15 cellular contexts compared by ENCODE assay signal in the genomic region with DNA sequence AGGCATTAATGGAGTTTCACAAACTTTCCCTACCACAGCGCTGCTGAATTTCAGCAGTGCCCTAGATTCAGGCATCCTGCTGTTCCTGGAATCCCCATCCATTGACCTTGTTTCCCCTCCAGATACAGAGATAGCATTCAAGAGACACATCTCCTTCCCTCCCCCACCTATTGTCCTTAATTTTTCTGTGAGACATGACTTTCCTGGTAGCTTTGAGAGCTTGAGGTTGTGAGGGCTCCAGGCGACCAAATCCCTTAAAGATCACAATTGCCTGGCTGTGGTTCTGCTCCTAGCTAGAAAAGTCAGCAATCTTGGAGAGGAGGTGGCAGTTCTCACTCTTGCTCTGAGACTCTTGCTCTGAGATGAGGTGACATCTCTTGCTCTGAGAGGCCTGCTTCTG. TPM values are rescaled to one million over a fixed set of nuclear protein-coding genes. Genes with fewer than 3 reads are reported as not detected.
DNase-seq lines count a peak whose midpoint lies in the region; ATAC-seq, FAIRE-seq and TF ChIP-seq lines count a peak whose summit lies in the region.
"Had no signal": no experiment of that assay in that cellular context is flagged by ENCODE, and none has a peak within 500 bp of the region (broad histone marks: within the 10 kb centered on the region; RNA-seq: fewer than 3 reads in every experiment).

No MANE protein-coding gene starts in this region.

- H3K14ac ChIP-seq in H1 (ENCODE audit: insufficient read length): no peak overlapping the region

- peak overlapping the region; percentile 41 for H2BK120ac ChIP-seq in H1 (replicated peaks; ENCODE audit: low read depth, low read length)

- H3K23me2 ChIP-seq in H1 (ENCODE audit: low read depth, low read length): no peaks in the 10 kb centered on the region

- TF ChIP-seq RAD21 in H1 (IDR thresholded peaks at IDR 0.05 in 1 of 2, conservative IDR thresholded peaks at IDR 0.05 in 1 of 2; ENCODE audit: low read depth in 2 of 2, low read length in 2 of 2): no peak

- no peak overlapping the region for H3K23ac ChIP-seq in H1 (ENCODE audit: insufficient read length)

- no peak overlapping the region for H4K8ac ChIP-seq in H1 (ENCODE audit: extremely low read depth, insufficient read depth, low read length)

- DNase-seq in H1 (ENCODE audit: low read depth in 1 of 2, low spot score in 2 of 2) (peak; percentile 47 to 50), iPS-NIHi7 (ENCODE audit: extremely low spot score) (peak; percentile 66), HT-29 (ENCODE audit: low spot score) (no peak), brain microvascular endothelial cell (no peak), NCI-H187 (lab: John Stamatoyannopoulos, UW) (no peak)
- DNase-seq: DMS153; NCI-H1417 treated with DMSO at 0.1 percent for 48 hours; NCI-H2081 treated with DMSO at 0.1 percent for 48 hours; NCI-H526; NK-92 treated with Interleukin-12 subunit alpha and Interleukin-12 subunit beta, amount 100 ng/mL, for 24 hours; PC-3 had no signal

- peak overlapping the region; percentile 94 for H2BK12ac ChIP-seq in H1 (ENCODE audit: low read depth, low read length)

- TF ChIP-seq CTCF in H1 (IDR thresholded peaks at IDR 0.05; ENCODE audit: control extremely low read depth in 1 of 3, insufficient read depth in 1 of 3, low read depth in 1 of 3, low read length in 3 of 3): no peak
- TF ChIP-seq CTCF in brain microvascular endothelial cell (IDR thresholded peaks at IDR 0.05; ENCODE audit: low read depth, low read length, missing control alignments): no peak

- 8% methylated on average over 2 of the region's 2 CpGs; no CpG with 5 or more reads in 1 of the 2 experiments for WGBS in H1 (ENCODE audit: extremely low coverage in 1 of 2, insufficient coverage in 1 of 2, insufficient read length in 1 of 2, insufficient replicate concordance in 2 of 2, low coverage in 1 of 2, low lambda C conversion rate in 2 of 2, missing lambda C conversion rate in 1 of 2), 2 experiments

- no peak overlapping the region; the same call in 1 of the 2 replicates for H2BK20ac ChIP-seq in H1 (ENCODE audit: low read length)

- TF ChIP-seq POLR2A in H1 (IDR thresholded peaks at IDR 0.05; ENCODE audit: control extremely low read depth in 1 of 2, low read depth in 2 of 2, low read length in 2 of 2): 0 out of 3 replicates have a peak, but pooled peaks of 1 of the 2 experiments have one; percentile 25

- no peaks in the 10 kb centered on the region for H3K79me1 ChIP-seq in H1 (ENCODE audit: low read depth, low read length)

- H2BK15ac ChIP-seq in H1 (ENCODE audit: low read length): no peak overlapping the region

- in situ Hi-C loops in brain microvascular endothelial cell (cut with HindIII; ENCODE audit: low pct_ligation_motif_present, low sequenced_read_pairs): no loop called here

- peak overlapping the region; percentile 84; the same call in 1 of the 2 replicates for H2BK5ac ChIP-seq in H1 (ENCODE audit: low read depth, low read length)

- no peaks in the 10 kb centered on the region for H4K20me1 ChIP-seq in H1 (replicated peaks in 1 of 2; ENCODE audit: control insufficient read depth in 1 of 2, insufficient read depth in 2 of 2, low read length in 2 of 2)
- H4K20me1 ChIP-seq: BLaER1 had no signal

- CTCF ChIA-PET in H1 (lab: Charles Lee; ENCODE audit: partially characterized antibody): interaction anchor here (0.6 to 2.6 kb wide), 3 partner anchors 19 to 49 kb away, joined by 3 to 14 read pairs (median 4); no protein-coding TSS in a partner anchor

- H3K4me3 ChIP-seq in HUES6 (ENCODE audit: low read depth, low read length) (peak overlapping the region; percentile 22; the same call in 1 of the 2 replicates), H1 (ENCODE audit: extremely low read depth in 1 of 4, insufficient read depth in 2 of 4, low read depth in 3 of 4, low read length in 4 of 4) (peak overlapping the region in 1 of 4 experiments; percentile 28; a peak in 1 of 8 replicates), brain microvascular endothelial cell (ENCODE audit: low read depth, low read length) (no peak overlapping the region)
- H3K4me3 ChIP-seq: BLaER1, SJSA1 had no signal

- H3K4me1 ChIP-seq in HUES6 (ENCODE audit: control insufficient read depth, insufficient read depth, low read length) (peaks cover 46% of the 10 kb centered on the region), H1 (replicated peaks in 1 of 4; ENCODE audit: control insufficient read depth in 3 of 4, insufficient read depth in 4 of 4, low read length in 3 of 4) (peaks cover 0 to 22% (median 11%) of the 10 kb centered on the region in 4 experiments; a peak in 4 of 7 replicates)
- H3K4me1 ChIP-seq: BLaER1 had no signal

- H2AFZ ChIP-seq in H1 (ENCODE audit: low read length): peak overlapping the region; percentile 37; the same call in 1 of the 2 replicates

- ATAC-seq in HG03280 (IDR thresholded peaks at IDR 0.05; ENCODE audit: unreplicated experiment): no peak
- ATAC-seq: PC-3 had no signal

- POLR2A ChIA-PET in H1 (lab: Charles Lee; ENCODE audit: partially characterized antibody): interaction anchor here (0.6 to 1.3 kb wide), 3 partner anchors 13 to 20 kb away, joined by 3 to 4 read pairs (median 3); no protein-coding TSS in a partner anchor

- peak in 1 of 2 experiments; percentile 81; a peak in 1 of 3 replicates for TF ChIP-seq EP300 in H1 (IDR thresholded peaks at IDR 0.05; ENCODE audit: borderline replicate concordance in 1 of 2, low read depth in 2 of 2, low read length in 2 of 2)

- no peaks in the 10 kb centered on the region for H3K79me2 ChIP-seq in H1 (ENCODE audit: control insufficient read depth in 1 of 2, insufficient read depth in 2 of 2, low read length in 2 of 2)

- H3K27ac ChIP-seq in HUES6 (ENCODE audit: low read depth, low read length) (peak overlapping the region; percentile 46; the same call in 1 of the 2 replicates), H1 (ENCODE audit: low read depth, low read length) (peak overlapping the region; percentile 66; the same call in 1 of the 2 replicates), brain microvascular endothelial cell (no peak overlapping the region)
- H3K27ac ChIP-seq: BLaER1, SJSA1 had no signal

- peak; percentile 90 for FAIRE-seq in H1 (lab: Jason Lieb, UNC)

- H3K27me3 ChIP-seq in HUES6 (ENCODE audit: control insufficient read depth, insufficient read depth, low read length) (no peaks in the 10 kb centered on the region), H1 (replicated peaks in 1 of 4; ENCODE audit: control insufficient read depth in 3 of 4, extremely low read depth in 1 of 4, insufficient read depth in 3 of 4, low read length in 3 of 4) (no peaks in the 10 kb centered on the region), brain microvascular endothelial cell (replicated peaks) (no peaks in the 10 kb centered on the region)
- H3K27me3 ChIP-seq: BLaER1, SJSA1 had no signal

- no peak overlapping the region for H3K56ac ChIP-seq in H1 (replicated peaks; ENCODE audit: insufficient read length, low read depth, low read length)

- no peaks in the 10 kb centered on the region for H3K9me3 ChIP-seq in HUES6 (ENCODE audit: control insufficient read depth, insufficient read depth, low read depth, low read length)
- H3K9me3 ChIP-seq in H1 (ENCODE audit: insufficient read depth in 2 of 2, low read depth in 1 of 2, low read length in 1 of 2): no peaks in the 10 kb centered on the region
- H3K9me3 ChIP-seq: BLaER1, SJSA1 had no signal

- no peak overlapping the region; the same call in 1 of the 2 replicates for H2AK5ac ChIP-seq in H1 (ENCODE audit: low read depth, low read length)

- peak overlapping the region; percentile 20; the same call in 1 of the 2 replicates for H3K18ac ChIP-seq in H1 (ENCODE audit: extremely low read depth, low read length)

- peak overlapping the region; percentile 11 for H4K5ac ChIP-seq in H1 (ENCODE audit: insufficient read length, low read depth, low read length)

- H3K9ac ChIP-seq in HUES6 (ENCODE audit: low read length): peak overlapping the region; percentile 2
- H3K9ac ChIP-seq in H1 (replicated peaks in 1 of 4; ENCODE audit: extremely low read depth in 1 of 4, low read depth in 3 of 4, low read length in 3 of 4): no peak overlapping the region
- H3K9ac ChIP-seq: BLaER1 had no signal

- peak overlapping the region; percentile 29 for H3K4ac ChIP-seq in H1 (replicated peaks; ENCODE audit: insufficient read length, low read depth, low read length)

- peak overlapping the region; percentile 29 to 60 for H3K4me2 ChIP-seq in H1 (ENCODE audit: insufficient read depth in 1 of 2, low read depth in 2 of 2, low read length in 2 of 2)
- H3K4me2 ChIP-seq: BLaER1 had no signal

- H4K91ac ChIP-seq in H1 (replicated peaks; ENCODE audit: insufficient read length, low read length): peak overlapping the region; percentile 31

- H3K36me3 ChIP-seq in HUES6 (ENCODE audit: control insufficient read depth, insufficient read depth, low read length): no peaks in the 10 kb centered on the region
- H3K36me3 ChIP-seq in H1 (ENCODE audit: control insufficient read depth in 2 of 4, insufficient read depth in 4 of 4, low read length in 3 of 4): no peaks in the 10 kb centered on the region
- no peaks in the 10 kb centered on the region for H3K36me3 ChIP-seq in brain microvascular endothelial cell (replicated peaks)
- H3K36me3 ChIP-seq: BLaER1, SJSA1 had no signal

TF ChIP-seq in H1, 55 proteins besides CTCF, POLR2A, EP300 and RAD21 (continues in another document):
- TF ChIP-seq KDM1A (IDR thresholded peaks at IDR 0.05; ENCODE audit: borderline replicate concordance, low read length) (peak; percentile 46; the same call in 1 of the 2 replicates), SP1 (IDR thresholded peaks at IDR 0.05; ENCODE audit: low read depth, low read length) (peak; percentile 93), CBX5 (IDR thresholded peaks at IDR 0.05; ENCODE audit: low read depth, low read length) (no peak), ASH2L (IDR thresholded peaks at IDR 0.05; ENCODE audit: low read length) (peak; percentile 75), TEAD4 (IDR thresholded peaks at IDR 0.05; ENCODE audit: low read depth, low read length) (peak; percentile 98), BCL11A (IDR thresholded peaks at IDR 0.05; ENCODE audit: low read depth in 2 of 2, low read length in 2 of 2) (no peak), KDM5A (IDR thresholded peaks at IDR 0.05; ENCODE audit: low read length) (no peak)

RNA-seq across cellular contexts. Expression of a gene that starts 48.0 kb away (rescaled TPM):
- 0.73 and 1.0 TPM in 2 replicates for total RNA-seq in H1 (2021; fragmentation: NEBNext Ultra II Directional; extraction: Animal tissue kit (Norgen Biotek cat#: 25700))
- polyA plus RNA-seq in H1 (2011; rRNA removed): 1.3 and 1.6 TPM in 2 replicates
- polyA plus RNA-seq in H1 (2011; cell fraction: cytosol; rRNA removed): 1.9 TPM
- polyA plus RNA-seq in H1 (2011; cell fraction: nucleus; rRNA removed): 1.5 TPM
- polyA plus RNA-seq in H1 (2012, experiment 1 of 2): 1.0 to 2.0 TPM (median 1.5 TPM) in 4 replicates
- 0.67 TPM for polyA plus RNA-seq in H1 (2012, experiment 2 of 2)
- 0.53 TPM for polyA plus RNA-seq in H1 (2013, experiment 1 of 2)
- 0.59 TPM for polyA plus RNA-seq in H1 (2013, experiment 2 of 2)
- polyA minus RNA-seq in H1 (2011; rRNA and poly(A)+ RNA removed): 1.1 and 3.0 TPM in 2 replicates
- not detected for polyA minus RNA-seq in H1 (2011; cell fraction: cytosol; rRNA and poly(A)+ RNA removed)
- polyA minus RNA-seq in H1 (2011; cell fraction: nucleus; rRNA and poly(A)+ RNA removed): 4.4 TPM
- total RNA-seq in HT-29 (2014; rRNA removed; shearing (Covaris generic)): not detected in 2 replicates

Comparison
In these comparisons a context has a peak if more than half of its experiments do, and no peak if none do; other contexts are left out.
1. DNase-seq: peak in H1 (2 of 2) and iPS-NIHi7 (single experiment); none in HT-29 (single experiment), brain microvascular endothelial cell (single experiment) and NCI-H187 (0 of 2).